In genomic region chr2:16112251-16112971, GRCh38 we compare ENCODE assay signal across 1 cellular context.
TF ChIP-seq lines count a peak whose summit lies in the region.

No MANE protein-coding gene starts in this region.

TF ChIP-seq in HEK293T, 16 proteins besides CTCF, POLR2A, EP300 and RAD21 (continued from another document):
- no peak for TF ChIP-seq LEF1 (IDR thresholded peaks at IDR 0.05; ENCODE audit: borderline replicate concordance)
- no peak for TF ChIP-seq NFRKB (IDR thresholded peaks at IDR 0.05)
- no peak for TF ChIP-seq CTBP1 (IDR thresholded peaks at IDR 0.05; ENCODE audit: borderline replicate concordance)
- TF ChIP-seq HDGF (IDR thresholded peaks at IDR 0.05; ENCODE audit: borderline replicate concordance): no peak
- TF ChIP-seq FOXK2 (IDR thresholded peaks at IDR 0.05): no peak
- no peak for TF ChIP-seq ELF4 (IDR thresholded peaks at IDR 0.05)
- no peak for TF ChIP-seq SUZ12 (IDR thresholded peaks at IDR 0.05)
- TF ChIP-seq SP1 (IDR thresholded peaks at IDR 0.05): no peak
- no peak for TF ChIP-seq FOXM1 (IDR thresholded peaks at IDR 0.05; ENCODE audit: borderline replicate concordance)
- no peak for TF ChIP-seq ARNT (IDR thresholded peaks at IDR 0.05)
